17 cellular contexts compared by ENCODE assay signal in genomic region chr19:30681162-30681996, GRCh38.
A peak's percentile ranks its signal among the peaks of the same experiment; 100 is the strongest.
DNase-seq lines count a peak whose midpoint lies in the region; ATAC-seq, FAIRE-seq and TF ChIP-seq lines count a peak whose summit lies in the region.
"Had no signal": no experiment of that assay in that cellular context is flagged by ENCODE, and none has a peak within 500 bp of the region (broad histone marks: within the 10 kb centered on the region; RNA-seq: fewer than 3 reads in every experiment).

No MANE protein-coding gene starts in this region.

- intact Hi-C loops in left ventricle myocardium superior (cut with micrococcal nuclease): loop anchor here (5.0 kb wide), 1 partner anchor 1546 kb away; no protein-coding TSS in a partner anchor
- intact Hi-C loops in left ventricle myocardium inferior (cut with micrococcal nuclease): no loop called here
- intact Hi-C loops in K562 (cut with micrococcal nuclease): no loop called here

- FAIRE-seq in K562 (lab: Jason Lieb, UNC): no peak
- FAIRE-seq: A204.1, GM19239 had no signal

- no peak for TF ChIP-seq EP300 in K562 (IDR thresholded peaks at IDR 0.05; ENCODE audit: low read length)

- H3K9me3 Mint-ChIP-seq in neural progenitor cell: no peaks in the 10 kb centered on the region
- H3K9me3 Mint-ChIP-seq: CD8-positive, alpha-beta T cell; HFFc6 had no signal

- no TSS peak for BruUV-seq in K562 (replicated peaks; lab: Mats Ljungman, UMichigan)

- H3K4me1 ChIP-seq in left ventricle myocardium inferior (no peaks in the 10 kb centered on the region), K562 (replicated peaks in 1 of 2; ENCODE audit: control insufficient read depth in 2 of 2, insufficient read depth in 2 of 2, low read length in 2 of 2) (peaks cover 0 to 2% of the 10 kb centered on the region in 2 experiments; a peak in 2 of 5 replicates), neural progenitor cell (peaks cover 6% of the 10 kb centered on the region), smooth muscle cell (ENCODE audit: low read depth) (no peaks in the 10 kb centered on the region)
- H3K4me1 ChIP-seq: Caco-2 had no signal

- TF ChIP-seq POLR2A in K562 (conservative IDR thresholded peaks at IDR 0.05): no peak

- no peaks in the 10 kb centered on the region for H3K9me3 ChIP-seq in left ventricle myocardium inferior (replicated peaks)
- H3K9me3 ChIP-seq in K562 (replicated peaks; ENCODE audit: control insufficient read depth, insufficient read depth, low read depth, low read length): no peaks in the 10 kb centered on the region
- H3K9me3 ChIP-seq in neural progenitor cell (ENCODE audit: low read depth): no peaks in the 10 kb centered on the region
- no peaks in the 10 kb centered on the region for H3K9me3 ChIP-seq in smooth muscle cell (replicated peaks; ENCODE audit: low read depth)
- H3K9me3 ChIP-seq: BE2C, Caco-2 had no signal

- POLR2A ChIA-PET in K562 (lab: Yijun Ruan, JAX): no interaction called here

- H3K9ac ChIP-seq in K562 (ENCODE audit: insufficient read depth in 1 of 2, low read depth in 2 of 2, low read length in 2 of 2): no peak overlapping the region
- H3K9ac ChIP-seq in neural progenitor cell: no peak overlapping the region
- no peak overlapping the region for H3K9ac ChIP-seq in smooth muscle cell (ENCODE audit: low read depth)

- no peak for TF ChIP-seq CTCF in left ventricle myocardium inferior (IDR thresholded peaks at IDR 0.05; ENCODE audit: borderline replicate concordance)
- no peak for TF ChIP-seq CTCF in K562 (IDR thresholded peaks at IDR 0.05 in 2 of 3, conservative IDR thresholded peaks at IDR 0.05 in 1 of 3; ENCODE audit: insufficient read depth in 2 of 3, low read depth in 1 of 3, low read length in 3 of 3)
- TF ChIP-seq CTCF in neural progenitor cell (IDR thresholded peaks at IDR 0.05): no peak
- no peak for TF ChIP-seq CTCF in smooth muscle cell (IDR thresholded peaks at IDR 0.05; ENCODE audit: borderline replicate concordance, insufficient read depth, poor library complexity, severe bottlenecking)

- H3K27me3 Mint-ChIP-seq in neural progenitor cell (ENCODE audit: insufficient read depth, low read depth): peaks cover 3% of the 10 kb centered on the region

- H4K20me1 ChIP-seq in K562 (replicated peaks; ENCODE audit: control insufficient read depth, insufficient read depth, low read length) (peaks cover 4% of the 10 kb centered on the region; the same call in 1 of the 2 replicates), neural progenitor cell (ENCODE audit: low read depth) (no peaks in the 10 kb centered on the region), smooth muscle cell (ENCODE audit: low read depth) (no peaks in the 10 kb centered on the region)

- no peak overlapping the region for H2AFZ ChIP-seq in K562 (ENCODE audit: low read depth, low read length)
- H2AFZ ChIP-seq in neural progenitor cell (replicated peaks): no peak overlapping the region
- H2AFZ ChIP-seq in smooth muscle cell (ENCODE audit: low read depth): no peak overlapping the region

- no peaks in the 10 kb centered on the region for H3K36me3 Mint-ChIP-seq in neural progenitor cell
- H3K36me3 Mint-ChIP-seq: CD8-positive, alpha-beta T cell had no signal

- peaks cover 17% of the 10 kb centered on the region for H3K4me1 Mint-ChIP-seq in neural progenitor cell

- CTCF ChIA-PET in K562 (lab: Yijun Ruan, JAX; ENCODE audit: low intra/inter-chr PET ratio): no interaction called here

- in situ Hi-C loops in K562 (cut with MboI): loop anchor here (10.0 kb wide), 1 partner anchor 1543 kb away; no protein-coding TSS in a partner anchor

- H3K4me2 ChIP-seq in K562 (ENCODE audit: insufficient read depth, low read length): no peak overlapping the region
- no peak overlapping the region for H3K4me2 ChIP-seq in neural progenitor cell
- no peak overlapping the region for H3K4me2 ChIP-seq in smooth muscle cell

- H3K4me3 ChIP-seq in left ventricle myocardium inferior (no peak overlapping the region), K562 (no peak overlapping the region), neural progenitor cell (no peak overlapping the region), smooth muscle cell (no peak overlapping the region)

- ATAC-seq in left ventricle myocardium superior (peak; percentile 56), K562 (no peak)
- ATAC-seq: CD8-positive, alpha-beta T cell had no signal

- H3K4me3 Mint-ChIP-seq in neural progenitor cell: peak overlapping the region; percentile 14
- H3K4me3 Mint-ChIP-seq: CD8-positive, alpha-beta T cell; HFFc6 had no signal

- H3F3A ChIP-seq in neural progenitor cell (ENCODE audit: low read depth) (no peaks in the 10 kb centered on the region), smooth muscle cell (ENCODE audit: low read depth) (no peaks in the 10 kb centered on the region)

- H3K79me2 ChIP-seq in K562 (ENCODE audit: control insufficient read depth, insufficient read depth, low read length) (no peaks in the 10 kb centered on the region), neural progenitor cell (ENCODE audit: low read depth) (no peaks in the 10 kb centered on the region), smooth muscle cell (ENCODE audit: low read depth) (no peaks in the 10 kb centered on the region)

- H3K9me1 ChIP-seq in K562 (ENCODE audit: control insufficient read depth, insufficient read depth, low read length): no peaks in the 10 kb centered on the region

- DNase-seq in left ventricle myocardium superior (no peak), left ventricle myocardium inferior (no peak), K562 (ENCODE audit: extremely low read depth in 1 of 4, low spot score in 3 of 4) (no peak), neural progenitor cell (ENCODE audit: low spot score) (no peak), 8988T (no peak), foreskin melanocyte (no peak), smooth muscle cell (lab: John Stamatoyannopoulos, UW; ENCODE audit: unreplicated experiment) (no peak)
- DNase-seq: BE2C; Caco-2; CD8-positive, alpha-beta T cell; DND-41; GF-D8; HCEC 1CT; HFFc6 had no signal

- 3% methylated on average over 17 of the region's 18 CpGs for WGBS in K562 (ENCODE audit: insufficient coverage, low coverage, missing lambda C conversion rate)
- WGBS in smooth muscle cell (ENCODE audit: low lambda C conversion rate): 87% methylated on average over 18 of the region's 18 CpGs

- H3K36me3 ChIP-seq in left ventricle myocardium inferior (no peaks in the 10 kb centered on the region), K562 (ENCODE audit: control insufficient read depth, insufficient read depth, low read length) (no peaks in the 10 kb centered on the region), neural progenitor cell (no peaks in the 10 kb centered on the region), smooth muscle cell (ENCODE audit: low read depth) (no peaks in the 10 kb centered on the region)
- H3K36me3 ChIP-seq: BE2C had no signal

- H3K27me3 ChIP-seq in left ventricle myocardium inferior (ENCODE audit: low read depth): peaks cover 68% of the 10 kb centered on the region
- H3K27me3 ChIP-seq in K562 (ENCODE audit: control insufficient read depth in 2 of 2, insufficient read depth in 2 of 2, low read length in 2 of 2): peaks cover 8 to 49% of the 10 kb centered on the region in 2 experiments
- peaks cover 2% of the 10 kb centered on the region for H3K27me3 ChIP-seq in neural progenitor cell
- peaks cover 6% of the 10 kb centered on the region for H3K27me3 ChIP-seq in smooth muscle cell (ENCODE audit: low read depth)
- H3K27me3 ChIP-seq: BE2C had no signal

- H3K27ac Mint-ChIP-seq in neural progenitor cell: no peak overlapping the region
- H3K27ac Mint-ChIP-seq: CD8-positive, alpha-beta T cell; HFFc6 had no signal

- no peak for TF ChIP-seq RAD21 in K562 (CRISPR knock-in tag; conservative IDR thresholded peaks at IDR 0.05 in 1 of 2, IDR thresholded peaks at IDR 0.05 in 1 of 2)

- H3K27ac ChIP-seq in left ventricle myocardium inferior (replicated peaks): no peak overlapping the region
- no peak overlapping the region for H3K27ac ChIP-seq in K562 (ENCODE audit: extremely low read depth, low read depth, low read length)
- no peak overlapping the region for H3K27ac ChIP-seq in neural progenitor cell
- no peak overlapping the region for H3K27ac ChIP-seq in smooth muscle cell (ENCODE audit: low read depth)
- H3K27ac ChIP-seq: C4-2B had no signal

TF ChIP-seq in K562, 482 proteins besides CTCF, POLR2A, EP300 and RAD21:
- TF ChIP-seq ZFP36 (IDR thresholded peaks at IDR 0.05; ENCODE audit: low read depth, low read length, partially characterized antibody) (peak; percentile 30), U2AF1 (optimal IDR thresholded peaks at IDR 0.05; ENCODE audit: low read depth, low read length) (no peak)
